ENCODE assay signal across 8 cellular contexts in genomic region chr19:12052057-12052570, GRCh38. TPM values are rescaled to one million over a fixed set of nuclear protein-coding genes. Genes with fewer than 3 reads are reported as not detected.
DNase-seq lines count a peak whose midpoint lies in the region; ATAC-seq and TF ChIP-seq lines count a peak whose summit lies in the region.

No MANE protein-coding gene starts in this region.

- in situ Hi-C loops in G401 (cut with HindIII; ENCODE audit: low sequenced_read_pairs) = no loop called here

- ATAC-seq in HG03432 (IDR thresholded peaks at IDR 0.05; ENCODE audit: unreplicated experiment) (peak; percentile 9), lower lobe of right lung (peak in 1 of 2 donors; percentile 20), GM19351 (IDR thresholded peaks at IDR 0.05; ENCODE audit: unreplicated experiment) (no peak)

- H3K36me3 ChIP-seq in adrenal gland (replicated peaks in 1 of 2) (no peaks in the 10 kb centered on the region), lower lobe of right lung (no peaks in the 10 kb centered on the region), urinary bladder (ENCODE audit: insufficient read depth) (no peaks in the 10 kb centered on the region)

- TF ChIP-seq CTCF in adrenal gland (IDR thresholded peaks at IDR 0.05) (no peak), lower lobe of right lung (IDR thresholded peaks at IDR 0.05) (no peak)

- H3K9me3 ChIP-seq in adrenal gland (replicated peaks in 1 of 3) (no peaks in the 10 kb centered on the region), lower lobe of right lung (no peaks in the 10 kb centered on the region)

- 0 to 2% (median 1%) methylated on average over 18 to 21 of the region's 21 CpGs for WGBS in adrenal gland, 4 donors
- WGBS in urinary bladder = under 1% methylated on average over 21 of the region's 21 CpGs

- no peak for TF ChIP-seq POLR2A in adrenal gland (IDR thresholded peaks at IDR 0.05)

- H3K4me3 ChIP-seq in adrenal gland = peak overlapping the region in 2 of 4 donors; percentile 41 to 70
- H3K4me3 ChIP-seq in lower lobe of right lung = peak overlapping the region; percentile 72
- peak overlapping the region; percentile 49 for H3K4me3 ChIP-seq in urinary bladder (ENCODE audit: low read depth, low read length)

- DNase-seq in G401 (ENCODE audit: low spot score) (peak; percentile 47), adrenal gland (no peak), lower lobe of right lung (no peak), medulla oblongata (ENCODE audit: extremely low spot score) (no peak), NK-92 (lab: John Stamatoyannopoulos, UW; ENCODE audit: unreplicated experiment) (no peak)

- H3K27ac ChIP-seq in adrenal gland (peak overlapping the region in 3 of 5 donors; percentile 53 to 79 (median 79)), lower lobe of right lung (peak overlapping the region; percentile 58), urinary bladder (ENCODE audit: low read depth) (peak overlapping the region; percentile 2)

- intact Hi-C loops in adrenal gland (cut with DNase I) (no loop called here), lower lobe of right lung (cut with DNase I) (no loop called here)

- H3K27me3 ChIP-seq in adrenal gland (no peaks in the 10 kb centered on the region), lower lobe of right lung (ENCODE audit: low read depth) (no peaks in the 10 kb centered on the region)

- H3K4me1 ChIP-seq in adrenal gland (replicated peaks in 1 of 2) (peaks cover 0 to 13% of the 10 kb centered on the region in 2 donors), lower lobe of right lung (peaks cover 9% of the 10 kb centered on the region), urinary bladder (ENCODE audit: insufficient read depth) (no peaks in the 10 kb centered on the region)

RNA-seq across cellular contexts. Expression of gene ZNF878, which starts 0.6 kb away (rescaled TPM):
- 1.4 and 1.9 TPM in 2 replicates for total RNA-seq in G401 (2014; rRNA removed; shearing (Covaris generic))
- total RNA-seq in adrenal gland (under 1 TPM in 7 of 8 donors, not detected in 1; 0.25 to 0.68 (median 0.28) TPM), lower lobe of right lung (0.35 TPM), urinary bladder (0.85 TPM)
- polyA plus RNA-seq in adrenal gland (under 1 TPM; 0.20 to 0.32 (median 0.24) TPM), urinary bladder (0.08 TPM)

RNA-seq across cellular contexts. Expression of gene ZNF844, which starts 12.4 kb away (rescaled TPM):
- 1.2 and 2.3 TPM in 2 replicates for total RNA-seq in G401 (2014; rRNA removed; shearing (Covaris generic))
- total RNA-seq in adrenal gland = 10 to 100 TPM in 3 of 8 donors, 1 to 10 TPM in 5; 5.2 to 14.4 (median 9.9) TPM
- 10 to 100 TPM in 1 of 3 donors, 1 to 10 TPM in 2; 1.2 to 11.2 (median 2.2) TPM for polyA plus RNA-seq in adrenal gland
- total RNA-seq in lower lobe of right lung = 11.7 TPM
- total RNA-seq in urinary bladder = 24.7 TPM
- 9.7 TPM for polyA plus RNA-seq in urinary bladder

RNA-seq across cellular contexts. Expression of gene ZNF433, which starts 16.6 kb away (rescaled TPM):
- total RNA-seq in G401 (2014; rRNA removed; shearing (Covaris generic)) = 0.43 TPM in 1 of 2 replicates, not detected in the other
- total RNA-seq in adrenal gland (10 to 100 TPM in 1 of 8 donors, 1 to 10 TPM in 7; 3.1 to 21.7 (median 4.2) TPM), lower lobe of right lung (5.1 TPM), urinary bladder (16.0 TPM)
- polyA plus RNA-seq in adrenal gland (10 to 100 TPM in 1 of 3 donors, 1 to 10 TPM in 2; 6.5 to 12.3 (median 7.2) TPM), urinary bladder (7.0 TPM)

Comparison
In these comparisons a context has a peak if more than half of its experiments do, and no peak if none do; other contexts are left out.
1. H3K27ac ChIP-seq: peak in every context shown above with its lines; median percentile 79 in adrenal gland; 58 in lower lobe of right lung; 2 in urinary bladder.